19 cellular contexts compared by ENCODE assay signal in the genomic region with DNA sequence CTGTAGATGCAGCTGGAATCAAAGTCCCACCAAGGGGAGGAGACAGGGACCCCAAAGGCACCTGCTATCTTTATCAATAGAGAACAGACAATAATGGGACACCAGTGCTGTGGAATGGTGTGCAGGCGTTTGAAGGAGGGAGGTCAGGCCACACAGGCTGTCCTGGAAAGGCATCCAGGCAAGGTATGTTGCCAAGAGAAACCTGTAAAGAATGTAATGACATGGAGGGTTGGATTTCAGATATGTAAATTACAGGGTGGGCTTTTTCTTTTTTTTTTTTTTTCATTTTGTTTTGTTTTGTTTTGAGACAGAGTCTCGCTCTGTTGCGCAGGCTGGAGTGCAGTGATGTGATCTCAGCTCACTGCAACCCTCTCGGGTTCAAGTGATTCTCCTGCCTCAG. TPM values are rescaled to one million over a fixed set of nuclear protein-coding genes. Genes with fewer than 3 reads are reported as not detected.
DNase-seq lines count a peak whose midpoint lies in the region; ATAC-seq, FAIRE-seq and TF ChIP-seq lines count a peak whose summit lies in the region.
"Had no signal": no experiment of that assay in that cellular context is flagged by ENCODE, and none has a peak within 500 bp of the region (broad histone marks: within the 10 kb centered on the region; RNA-seq: fewer than 3 reads in every experiment).

No MANE protein-coding gene starts in this region.

- no peak overlapping the region for H3K4me3 Mint-ChIP-seq in T-helper 2 cell treated with Interferon-gamma antibody and Interleukin-4, amounts not matched to agents 5 μg/mL and 100 μg/mL, for 36 hours
- H3K4me3 Mint-ChIP-seq: CD4-positive, CD25-positive, alpha-beta regulatory T cell; H9 had no signal

- no peak overlapping the region for H3K4me3 ChIP-seq in lower lobe of right lung
- H3K4me3 ChIP-seq: GM12878 had no signal

- peaks cover 24% of the 10 kb centered on the region for H3K9me3 Mint-ChIP-seq in T-helper 2 cell treated with Interferon-gamma antibody and Interleukin-4, amounts not matched to agents 5 μg/mL and 100 μg/mL, for 36 hours

- FAIRE-seq in GM19239 (lab: Jason Lieb, UNC): no peak
- FAIRE-seq: GM12878, GM18507 had no signal

- no peak for DNase-seq in T-helper 2 cell treated with Interferon-gamma antibody and Interleukin-4, amounts not matched to agents 5 μg/mL and 100 μg/mL, for 36 hours (ENCODE audit: low spot score)
- DNase-seq in T-helper 2 cell (no peak), lower lobe of right lung (peak; percentile 8), dedifferentiated amniotic fluid mesenchymal stem cell (ENCODE audit: extremely low spot score) (no peak), GM19239 (ENCODE audit: insufficient read length, low spot score) (no peak)
- DNase-seq in activated naive CD4-positive, alpha-beta T cell (lab: John Stamatoyannopoulos, UW): no peak
- DNase-seq: Calu3; CD4-positive, CD25-positive, alpha-beta regulatory T cell; DMS 273 treated with DMSO at 0.1 percent for 48 hours; GOT3; H9; IMR-90 had no signal

- no peaks in the 10 kb centered on the region for H3K27me3 ChIP-seq in lower lobe of right lung (ENCODE audit: low read depth)

- H3K27ac Mint-ChIP-seq in T-helper 2 cell treated with Interferon-gamma antibody and Interleukin-4, amounts not matched to agents 5 μg/mL and 100 μg/mL, for 36 hours: peak overlapping the region; percentile 2
- H3K27ac Mint-ChIP-seq: CD4-positive, CD25-positive, alpha-beta regulatory T cell; H9 had no signal

- peaks cover 7% of the 10 kb centered on the region for H3K27me3 Mint-ChIP-seq in T-helper 2 cell treated with Interferon-gamma antibody and Interleukin-4, amounts not matched to agents 5 μg/mL and 100 μg/mL, for 36 hours (ENCODE audit: low read depth)

- ATAC-seq in lower lobe of right lung: no peak
- ATAC-seq: GM12878 had no signal

- peaks cover 28% of the 10 kb centered on the region for H3K4me1 Mint-ChIP-seq in T-helper 2 cell treated with Interferon-gamma antibody and Interleukin-4, amounts not matched to agents 5 μg/mL and 100 μg/mL, for 36 hours (ENCODE audit: low read depth)

- TF ChIP-seq CTCF in lower lobe of right lung (IDR thresholded peaks at IDR 0.05): no peak

- H3K9me3 ChIP-seq in KOPT-K1 (ENCODE audit: insufficient read depth, low read length, poor library complexity, severe bottlenecking) (peaks cover 18% of the 10 kb centered on the region), lower lobe of right lung (peaks cover 5% of the 10 kb centered on the region)

- H3K4me1 ChIP-seq in lower lobe of right lung: peaks cover 26% of the 10 kb centered on the region

- intact Hi-C loops in lower lobe of right lung (cut with DNase I): no loop called here

- H3K36me3 Mint-ChIP-seq in T-helper 2 cell treated with Interferon-gamma antibody and Interleukin-4, amounts not matched to agents 5 μg/mL and 100 μg/mL, for 36 hours (ENCODE audit: low read depth): peaks cover 20% of the 10 kb centered on the region

- peak overlapping the region; percentile 47 for H3K27ac ChIP-seq in KOPT-K1 (ENCODE audit: low read depth, low read length, poor library complexity, severe bottlenecking)
- H3K27ac ChIP-seq in lower lobe of right lung: no peak overlapping the region
- H3K27ac ChIP-seq: 22Rv1 had no signal

- H3K36me3 ChIP-seq in KOPT-K1 (ENCODE audit: insufficient read depth, low read length) (no peaks in the 10 kb centered on the region), lower lobe of right lung (no peaks in the 10 kb centered on the region)

RNA-seq across cellular contexts. Expression of gene NMUR1, which starts 9.8 kb away (rescaled TPM):
- 4.4 TPM for total RNA-seq in lower lobe of right lung
- total RNA-seq: A673, Calu3, G401, HT-29, IMR-90 had no signal

RNA-seq across cellular contexts. Expression of gene TEX44, which starts 52.6 kb away (rescaled TPM):
- not detected for total RNA-seq in lower lobe of right lung
- total RNA-seq: A673; Calu3; CD4-positive, CD25-positive, alpha-beta regulatory T cell; G401; GM12878; H9; HT-29; IMR-90 had no signal
